Comparison of ENCODE assay signal across 9 cellular contexts in the genomic region with DNA sequence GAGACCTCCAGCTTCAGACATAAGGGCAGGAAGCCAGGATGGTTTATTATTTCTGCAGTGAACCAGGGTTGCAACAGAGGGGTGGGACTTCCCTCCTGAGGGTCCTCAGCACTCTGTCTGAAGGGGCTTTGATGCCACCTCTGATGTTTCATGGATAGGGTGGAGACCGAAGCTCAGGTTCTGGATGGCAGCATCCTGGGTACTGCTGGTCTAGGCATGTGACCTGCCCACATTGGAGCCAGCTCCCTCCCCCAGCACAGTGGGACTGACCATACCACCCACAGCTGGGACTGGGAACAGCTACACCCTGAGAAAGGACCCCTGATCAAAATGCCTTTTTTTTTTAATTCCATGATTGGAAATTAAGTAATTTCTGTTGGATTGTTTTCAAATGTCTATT.
"Had no signal": no experiment of that assay in that cellular context is flagged by ENCODE, and none has a peak within 500 bp of the region (broad histone marks: within the 10 kb centered on the region; RNA-seq: fewer than 3 reads in every experiment).

No MANE protein-coding gene starts in this region.

- H3K4me1 ChIP-seq: HAP-1 had no signal

- DNase-seq: GM23248, GOT3, H7, HFFc6, IMR-90, KG1 had no signal

- H3K36me3 ChIP-seq: HAP-1 had no signal

- H3K27ac ChIP-seq: GM23248 had no signal

- H3K4me3 ChIP-seq: GM23248, HAP-1, K562 had no signal

- H3K27ac Mint-ChIP-seq: HFFc6 had no signal

- H3K9me3 ChIP-seq: HAP-1 had no signal

- ATAC-seq: HCT116, K562 had no signal

- H3K4me3 Mint-ChIP-seq: HFFc6 had no signal
